In the genomic region with DNA sequence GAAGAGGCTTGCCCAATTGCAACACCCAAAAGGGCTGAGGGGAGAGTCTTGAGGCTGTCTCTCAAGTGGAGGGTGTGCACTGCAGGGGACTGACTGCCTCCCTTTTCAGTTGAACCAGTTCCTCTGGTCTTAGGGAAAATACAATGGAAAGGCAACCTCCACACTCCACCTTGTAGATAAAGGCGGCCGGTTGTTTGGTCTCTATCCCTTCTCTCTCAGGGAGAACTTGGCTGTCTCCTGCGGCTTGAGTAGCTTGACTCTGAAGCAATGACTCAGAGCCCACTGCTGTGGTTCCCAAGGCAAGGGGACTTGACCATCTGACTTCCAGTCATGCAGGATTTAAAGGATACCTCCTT, we compare ENCODE assay signal across 15 cellular contexts.
DNase-seq lines count a peak whose midpoint lies in the region; ATAC-seq, FAIRE-seq and TF ChIP-seq lines count a peak whose summit lies in the region.
"Had no signal": no experiment of that assay in that cellular context is flagged by ENCODE, and none has a peak within 500 bp of the region (broad histone marks: within the 10 kb centered on the region; RNA-seq: fewer than 3 reads in every experiment).

No MANE protein-coding gene starts in this region.

- H4K8ac ChIP-seq in mesenchymal stem cell (ENCODE audit: low read length): no peak overlapping the region

- no peak overlapping the region for H2BK5ac ChIP-seq in mesenchymal stem cell (ENCODE audit: low read depth, low read length, poor library complexity, severe bottlenecking)

- no peak overlapping the region for H3K9ac ChIP-seq in mesenchymal stem cell (ENCODE audit: low read length)

- no peak overlapping the region for H4K91ac ChIP-seq in mesenchymal stem cell (ENCODE audit: low read length)

- no peak for DNase-seq in heart left ventricle
- no peak for DNase-seq in right atrium auricular region (ENCODE audit: low spot score)
- peak; percentile 54 for DNase-seq in bronchial epithelial cell (ENCODE audit: low read depth)
- DNase-seq in mesenchymal stem cell: peak; percentile 37
- DNase-seq in thyroid gland: peak; percentile 36 to 66
- no peak for DNase-seq in T-helper 1 cell
- no peak for DNase-seq in OCI-M1 (lab: John Stamatoyannopoulos, UW)
- DNase-seq: activated CD4-positive, alpha-beta T cell treated with anti-CD3 and anti-CD28 coated beads for 4 hours; activated T-cell treated with anti-CD3 and anti-CD28 coated beads, Interleukin-2, amount 50 U/mL, for 4 hours; CD8-positive, alpha-beta memory T cell; GF-D8; NCI-H1105; NCI-H510A had no signal

- H3K36me3 ChIP-seq in heart left ventricle: no peaks in the 10 kb centered on the region
- H3K36me3 ChIP-seq in right atrium auricular region: no peaks in the 10 kb centered on the region
- H3K36me3 ChIP-seq in bronchial epithelial cell (ENCODE audit: control insufficient read depth, insufficient read depth, low read length): no peaks in the 10 kb centered on the region
- H3K36me3 ChIP-seq in mesenchymal stem cell (ENCODE audit: control insufficient read depth in 1 of 2, insufficient read depth in 2 of 2, low read depth in 1 of 2, low read length in 2 of 2): no peaks in the 10 kb centered on the region
- H3K36me3 ChIP-seq in thyroid gland: no peaks in the 10 kb centered on the region

- peak overlapping the region in 8 of 12 donors; percentile 40 to 94 (median 88) for H3K27ac ChIP-seq in heart left ventricle
- H3K27ac ChIP-seq in right atrium auricular region: no peak overlapping the region
- no peak overlapping the region for H3K27ac ChIP-seq in mesenchymal stem cell (ENCODE audit: low read length, poor library complexity, severe bottlenecking)
- peak overlapping the region in 1 of 3 donors; percentile 27 for H3K27ac ChIP-seq in thyroid gland

- H3K4me1 ChIP-seq in heart left ventricle: peaks cover 0 to 37% (median 18%) of the 10 kb centered on the region in 12 donors
- H3K4me1 ChIP-seq in right atrium auricular region: peaks cover 0 to 27% of the 10 kb centered on the region in 2 donors
- peaks cover 15% of the 10 kb centered on the region for H3K4me1 ChIP-seq in mesenchymal stem cell (ENCODE audit: control insufficient read depth, insufficient read depth, low read depth, low read length)
- peaks cover 20 to 27% of the 10 kb centered on the region in 2 donors for H3K4me1 ChIP-seq in thyroid gland

- TF ChIP-seq POLR2A in heart left ventricle (IDR thresholded peaks at IDR 0.05) (no peak), thyroid gland (IDR thresholded peaks at IDR 0.05) (no peak)

- no peak overlapping the region for H3K23ac ChIP-seq in mesenchymal stem cell (ENCODE audit: low read length in 2 of 2)

- no peak for ATAC-seq in heart left ventricle
- no peak for ATAC-seq in HG03457 (IDR thresholded peaks at IDR 0.05; ENCODE audit: unreplicated experiment)
- ATAC-seq: activated T-cell treated with anti-CD3 and anti-CD28 coated beads, Interleukin-2, amount 50 U/mL, for 4 hours had no signal

- H3K18ac ChIP-seq in mesenchymal stem cell (ENCODE audit: low read depth in 1 of 2, low read length in 2 of 2): no peak overlapping the region

- H3K79me1 ChIP-seq in mesenchymal stem cell (replicated peaks; ENCODE audit: low read length, poor library complexity, severe bottlenecking): no peaks in the 10 kb centered on the region

- no peak overlapping the region for H3K4ac ChIP-seq in mesenchymal stem cell (ENCODE audit: low read depth in 1 of 2, low read length in 2 of 2)

- 37 to 58% (median 56%) methylated on average over 3 of the region's 3 CpGs for WGBS in heart left ventricle, 4 donors
- WGBS in mesenchymal stem cell: 45% methylated on average over 3 of the region's 3 CpGs
- 35 to 44% methylated on average over 3 of the region's 3 CpGs for WGBS in thyroid gland, 2 donors

- H3K9me3 ChIP-seq in heart left ventricle (no peaks in the 10 kb centered on the region), right atrium auricular region (no peaks in the 10 kb centered on the region), mesenchymal stem cell (ENCODE audit: control insufficient read depth, low read length) (no peaks in the 10 kb centered on the region), thyroid gland (no peaks in the 10 kb centered on the region)

- H2AK5ac ChIP-seq in mesenchymal stem cell (ENCODE audit: low read length, severe bottlenecking): no peak overlapping the region

- no peak overlapping the region for H3K14ac ChIP-seq in mesenchymal stem cell (ENCODE audit: low read length in 2 of 2)

- no peak for TF ChIP-seq CTCF in heart left ventricle (IDR thresholded peaks at IDR 0.05)
- no peak for TF ChIP-seq CTCF in right atrium auricular region (IDR thresholded peaks at IDR 0.05)
- TF ChIP-seq CTCF in bronchial epithelial cell (IDR thresholded peaks at IDR 0.05; ENCODE audit: insufficient read depth, low read length, severe bottlenecking): no peak
- TF ChIP-seq CTCF in thyroid gland (IDR thresholded peaks at IDR 0.05): no peak

- no peak overlapping the region for H2BK15ac ChIP-seq in mesenchymal stem cell (ENCODE audit: low read depth, poor library complexity, severe bottlenecking)

- H2BK120ac ChIP-seq in mesenchymal stem cell (ENCODE audit: low read depth, low read length): no peak overlapping the region

- intact Hi-C loops in heart left ventricle (cut with DNase I): no loop called here
- intact Hi-C loops in thyroid gland (cut with DNase I): no loop called here

- no peak overlapping the region for H2AFZ ChIP-seq in mesenchymal stem cell (ENCODE audit: low read depth, low read length)

- H3K27me3 ChIP-seq in heart left ventricle: peaks cover 0 to 16% (median 0%) of the 10 kb centered on the region in 9 donors
- no peaks in the 10 kb centered on the region for H3K27me3 ChIP-seq in right atrium auricular region
- peaks cover 13% of the 10 kb centered on the region for H3K27me3 ChIP-seq in bronchial epithelial cell (ENCODE audit: control insufficient read depth, insufficient read depth, low read length)
- peaks cover 43 to 54% of the 10 kb centered on the region in 2 experiments for H3K27me3 ChIP-seq in mesenchymal stem cell (ENCODE audit: control insufficient read depth in 1 of 2, insufficient read depth in 1 of 2, low read length in 2 of 2)
- H3K27me3 ChIP-seq in thyroid gland: no peaks in the 10 kb centered on the region

- H3K4me3 ChIP-seq in heart left ventricle: peak overlapping the region in 1 of 12 donors; percentile 75
- no peak overlapping the region for H3K4me3 ChIP-seq in right atrium auricular region
- H3K4me3 ChIP-seq in bronchial epithelial cell (ENCODE audit: low read depth, low read length): no peak overlapping the region
- H3K4me3 ChIP-seq in mesenchymal stem cell (ENCODE audit: insufficient read depth in 1 of 2, low read depth in 1 of 2, low read length in 2 of 2): no peak overlapping the region
- H3K4me3 ChIP-seq in thyroid gland (replicated peaks in 1 of 3): no peak overlapping the region

- FAIRE-seq in bronchial epithelial cell (lab: Jason Lieb, UNC): peak; percentile 7
- FAIRE-seq: keratinocyte had no signal

- H3K4me2 ChIP-seq in mesenchymal stem cell (ENCODE audit: low read length, poor library complexity, severe bottlenecking): no peak overlapping the region

- no peak overlapping the region for H2BK12ac ChIP-seq in mesenchymal stem cell (ENCODE audit: low read length in 2 of 2)

Comparison
In these comparisons a context has a peak if more than half of its experiments do, and no peak if none do; other contexts are left out.
1. H3K27ac ChIP-seq: peak in heart left ventricle (8 of 12); none in right atrium auricular region (0 of 2) and mesenchymal stem cell (single experiment).
2. DNase-seq: peak in bronchial epithelial cell (single experiment), mesenchymal stem cell (single experiment) and thyroid gland (2 of 2); none in heart left ventricle (0 of 5), right atrium auricular region (single experiment), T-helper 1 cell (0 of 5) and OCI-M1 (single experiment).